Comparison of ENCODE assay signal across 23 cellular contexts in the genomic region with DNA sequence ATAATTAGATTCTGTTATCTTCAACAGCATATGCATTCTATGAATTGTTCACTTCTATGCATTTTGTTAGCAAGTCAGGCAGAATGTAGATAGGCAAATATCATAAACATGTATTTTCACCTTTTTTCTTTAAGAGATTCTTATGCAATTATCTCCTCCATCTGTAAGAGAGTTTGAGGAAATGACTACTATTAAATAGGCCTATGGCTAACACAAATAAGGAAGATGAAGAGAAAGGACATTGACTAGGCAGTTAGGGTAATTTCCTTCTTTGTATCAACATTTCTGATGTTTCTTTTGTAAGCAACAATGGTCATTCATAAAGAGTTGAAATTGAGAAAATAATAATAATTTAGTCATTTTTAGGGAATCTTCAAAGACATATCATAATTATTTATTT.
"Had no signal": no experiment of that assay in that cellular context is flagged by ENCODE, and none has a peak within 500 bp of the region (broad histone marks: within the 10 kb centered on the region; RNA-seq: fewer than 3 reads in every experiment).

No MANE protein-coding gene starts in this region.

- DNase-seq: dermis blood vessel endothelial cell; effector memory CD4-positive, alpha-beta T cell; foreskin keratinocyte; hypothalamus; left ventricle myocardium superior; lower lobe of right lung; natural killer cell; occipital lobe; ovary; posterior cingulate gyrus; psoas muscle; right cardiac atrium; sigmoid colon; stimulated activated CD4-positive, alpha-beta T cell treated with anti-CD3 and anti-CD28 coated beads, Interleukin-2, amount 100 ng/mL, for 24 hours; stimulated activated CD4-positive, alpha-beta T cell treated with anti-CD3 and anti-CD28 coated beads, Interleukin-4, amount 100 ng/mL, for 24 hours; stimulated activated naive CD4-positive, alpha-beta T cell treated with Interleukin-2 at 50 U/mL for 16 hours; stomach; thyroid gland; trophoblast cell had no signal

- ATAC-seq: foreskin keratinocyte; gastroesophageal sphincter; left ventricle myocardium superior; lower lobe of right lung; natural killer cell; psoas muscle; right cardiac atrium; stimulated activated effector memory CD8-positive, alpha-beta T cell treated with anti-CD3 and anti-CD28 coated beads, Interleukin-12 subunit alpha, Interleukin-12 subunit beta, amount 100 ng/mL, for 72 hours had no signal

- H3K36me3 ChIP-seq: esophagus muscularis mucosa, gastroesophageal sphincter, lower lobe of right lung, ovary, sigmoid colon, stomach, thyroid gland, vagina had no signal

- H3K9me3 ChIP-seq: esophagus muscularis mucosa, gastroesophageal sphincter, lower lobe of right lung, ovary, psoas muscle, sigmoid colon, stomach, thyroid gland, vagina had no signal

- H3K4me1 ChIP-seq: esophagus muscularis mucosa, foreskin keratinocyte, gastroesophageal sphincter, lower lobe of right lung, psoas muscle, sigmoid colon, stomach, thyroid gland, vagina had no signal

- H3K4me3 ChIP-seq: esophagus muscularis mucosa, gastroesophageal sphincter, lower lobe of right lung, ovary, psoas muscle, sigmoid colon, stomach, thyroid gland, vagina had no signal

- H3K27me3 ChIP-seq: esophagus muscularis mucosa, foreskin keratinocyte, gastroesophageal sphincter, ovary, sigmoid colon, stomach, thyroid gland, vagina had no signal

- H3K27ac ChIP-seq: esophagus muscularis mucosa, foreskin keratinocyte, gastroesophageal sphincter, lower lobe of right lung, ovary, psoas muscle, sigmoid colon, stomach, thyroid gland, vagina had no signal
